Comparison of ENCODE assay signal across 1 cellular context in genomic region chr2:176088048-176088936, GRCh38.
A peak's percentile ranks its signal among the peaks of the same experiment; 100 is the strongest.
TF ChIP-seq lines count a peak whose summit lies in the region.

No MANE protein-coding gene starts in this region.

TF ChIP-seq in HepG2, 621 proteins besides CTCF, POLR2A, EP300 and RAD21 (continued from another document and continues in another):
- TF ChIP-seq ZNF280B (CRISPR knock-in tag; IDR thresholded peaks at IDR 0.05; ENCODE audit: borderline replicate concordance) (peak; percentile 81; the same call in 1 of the 2 replicates), CHD4 (IDR thresholded peaks at IDR 0.05; ENCODE audit: borderline replicate concordance, low read length) (no peak), ARID5B (CRISPR knock-in tag; IDR thresholded peaks at IDR 0.05) (peak; percentile 55; the same call in 1 of the 2 replicates), ZFP36 (IDR thresholded peaks at IDR 0.05; ENCODE audit: borderline replicate concordance, low read depth, low read length, partially characterized antibody) (peak; percentile 32), ZNF274 (CRISPR knock-in tag; IDR thresholded peaks at IDR 0.05) (peak; percentile 49; the same call in 1 of the 2 replicates), KDM5B (CRISPR knock-in tag; IDR thresholded peaks at IDR 0.05; ENCODE audit: borderline replicate concordance) (peak; percentile 80; the same call in 1 of the 2 replicates), ZBTB34 (CRISPR knock-in tag; IDR thresholded peaks at IDR 0.05) (no peak), ZFX (CRISPR knock-in tag; IDR thresholded peaks at IDR 0.05; ENCODE audit: low read depth) (peak; percentile 53; the same call in 1 of the 2 replicates), SP140L (CRISPR knock-in tag; IDR thresholded peaks at IDR 0.05; ENCODE audit: borderline replicate concordance) (no peak), HMGXB4 (CRISPR knock-in tag; IDR thresholded peaks at IDR 0.05; ENCODE audit: borderline replicate concordance in 1 of 2, low read depth in 1 of 2) (peak; percentile 38 to 88; a peak in 3 of 4 replicates), SALL1 (CRISPR knock-in tag; IDR thresholded peaks at IDR 0.05) (peak; percentile 81; the same call in 1 of the 2 replicates), RARA (CRISPR knock-in tag; IDR thresholded peaks at IDR 0.05) (no peak), CBX2 (IDR thresholded peaks at IDR 0.05; ENCODE audit: low read depth, low read length) (no peak), CBX2 (CRISPR knock-in tag; IDR thresholded peaks at IDR 0.05; ENCODE audit: low read depth) (peak; percentile 89; the same call in 1 of the 2 replicates), NR0B2 (CRISPR knock-in tag; IDR thresholded peaks at IDR 0.05) (no peak), TAF1 (CRISPR knock-in tag; IDR thresholded peaks at IDR 0.05) (0 out of 2 replicates have a peak, but pooled peaks have one; percentile 17), ZNF317 (CRISPR knock-in tag; IDR thresholded peaks at IDR 0.05) (0 out of 2 replicates have a peak, but pooled peaks have one; percentile 54), ZNF577 (CRISPR knock-in tag; IDR thresholded peaks at IDR 0.05; ENCODE audit: borderline replicate concordance, low read depth) (no peak), ZNF619 (CRISPR knock-in tag; IDR thresholded peaks at IDR 0.05) (0 out of 2 replicates have a peak, but pooled peaks have one; percentile 69), PTBP1 (IDR thresholded peaks at IDR 0.05; ENCODE audit: low read depth, low read length, poor library complexity, severe bottlenecking) (no peak), EED (CRISPR knock-in tag; IDR thresholded peaks at IDR 0.05) (peak; percentile 82; the same call in 1 of the 2 replicates), ZKSCAN1 (IDR thresholded peaks at IDR 0.05; ENCODE audit: low read length) (0 out of 2 replicates have a peak, but pooled peaks have one; percentile 37), ZNF331 (CRISPR knock-in tag; IDR thresholded peaks at IDR 0.05) (no peak; the same call in none of the 2 replicates), NR1H2 (CRISPR knock-in tag; IDR thresholded peaks at IDR 0.05; ENCODE audit: borderline replicate concordance, low read depth) (no peak), ZBTB42 (CRISPR knock-in tag; IDR thresholded peaks at IDR 0.05) (0 out of 2 replicates have a peak, but pooled peaks have one; percentile 50)
- TF ChIP-seq, protein P1, sequence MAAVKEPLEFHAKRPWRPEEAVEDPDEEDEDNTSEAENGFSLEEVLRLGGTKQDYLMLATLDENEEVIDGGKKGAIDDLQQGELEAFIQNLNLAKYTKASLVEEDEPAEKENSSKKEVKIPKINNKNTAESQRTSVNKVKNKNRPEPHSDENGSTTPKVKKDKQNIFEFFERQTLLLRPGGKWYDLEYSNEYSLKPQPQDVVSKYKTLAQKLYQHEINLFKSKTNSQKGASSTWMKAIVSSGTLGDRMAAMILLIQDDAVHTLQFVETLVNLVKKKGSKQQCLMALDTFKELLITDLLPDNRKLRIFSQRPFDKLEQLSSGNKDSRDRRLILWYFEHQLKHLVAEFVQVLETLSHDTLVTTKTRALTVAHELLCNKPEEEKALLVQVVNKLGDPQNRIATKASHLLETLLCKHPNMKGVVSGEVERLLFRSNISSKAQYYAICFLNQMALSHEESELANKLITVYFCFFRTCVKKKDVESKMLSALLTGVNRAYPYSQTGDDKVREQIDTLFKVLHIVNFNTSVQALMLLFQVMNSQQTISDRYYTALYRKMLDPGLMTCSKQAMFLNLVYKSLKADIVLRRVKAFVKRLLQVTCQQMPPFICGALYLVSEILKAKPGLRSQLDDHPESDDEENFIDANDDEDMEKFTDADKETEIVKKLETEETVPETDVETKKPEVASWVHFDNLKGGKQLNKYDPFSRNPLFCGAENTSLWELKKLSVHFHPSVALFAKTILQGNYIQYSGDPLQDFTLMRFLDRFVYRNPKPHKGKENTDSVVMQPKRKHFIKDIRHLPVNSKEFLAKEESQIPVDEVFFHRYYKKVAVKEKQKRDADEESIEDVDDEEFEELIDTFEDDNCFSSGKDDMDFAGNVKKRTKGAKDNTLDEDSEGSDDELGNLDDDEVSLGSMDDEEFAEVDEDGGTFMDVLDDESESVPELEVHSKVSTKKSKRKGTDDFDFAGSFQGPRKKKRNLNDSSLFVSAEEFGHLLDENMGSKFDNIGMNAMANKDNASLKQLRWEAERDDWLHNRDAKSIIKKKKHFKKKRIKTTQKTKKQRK (IDR thresholded peaks at IDR 0.05; ENCODE audit: low read length), result no peak
- TF ChIP-seq, protein P2, sequence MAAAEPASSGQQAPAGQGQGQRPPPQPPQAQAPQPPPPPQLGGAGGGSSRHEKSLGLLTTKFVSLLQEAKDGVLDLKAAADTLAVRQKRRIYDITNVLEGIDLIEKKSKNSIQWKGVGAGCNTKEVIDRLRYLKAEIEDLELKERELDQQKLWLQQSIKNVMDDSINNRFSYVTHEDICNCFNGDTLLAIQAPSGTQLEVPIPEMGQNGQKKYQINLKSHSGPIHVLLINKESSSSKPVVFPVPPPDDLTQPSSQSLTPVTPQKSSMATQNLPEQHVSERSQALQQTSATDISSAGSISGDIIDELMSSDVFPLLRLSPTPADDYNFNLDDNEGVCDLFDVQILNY (CRISPR knock-in tag; conservative IDR thresholded peaks at IDR 0.05), result no peak
- TF ChIP-seq, protein P3, sequence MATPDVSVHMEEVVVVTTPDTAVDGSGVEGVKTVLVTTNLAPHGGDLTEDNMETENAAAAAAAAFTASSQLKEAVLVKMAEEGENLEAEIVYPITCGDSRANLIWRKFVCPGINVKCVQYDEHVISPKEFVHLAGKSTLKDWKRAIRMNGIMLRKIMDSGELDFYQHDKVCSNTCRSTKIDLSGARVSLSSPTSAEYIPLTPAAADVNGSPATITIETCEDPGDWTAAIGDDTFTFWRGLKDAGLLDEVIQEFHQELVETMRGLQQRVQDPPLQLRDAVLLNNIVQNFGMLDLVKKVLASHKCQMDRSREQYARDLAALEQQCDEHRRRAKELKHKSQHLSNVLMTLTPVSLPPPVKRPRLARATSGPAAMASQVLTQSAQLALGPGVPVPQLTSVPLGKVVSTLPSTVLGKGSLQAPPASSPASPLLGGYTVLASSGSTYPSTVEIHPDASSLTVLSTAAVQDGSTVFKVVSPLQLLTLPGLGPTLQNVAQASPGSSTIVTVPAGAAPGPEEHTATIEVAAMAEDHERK (CRISPR knock-in tag; IDR thresholded peaks at IDR 0.05; ENCODE audit: low read depth), result no peak
- TF ChIP-seq, protein P4, sequence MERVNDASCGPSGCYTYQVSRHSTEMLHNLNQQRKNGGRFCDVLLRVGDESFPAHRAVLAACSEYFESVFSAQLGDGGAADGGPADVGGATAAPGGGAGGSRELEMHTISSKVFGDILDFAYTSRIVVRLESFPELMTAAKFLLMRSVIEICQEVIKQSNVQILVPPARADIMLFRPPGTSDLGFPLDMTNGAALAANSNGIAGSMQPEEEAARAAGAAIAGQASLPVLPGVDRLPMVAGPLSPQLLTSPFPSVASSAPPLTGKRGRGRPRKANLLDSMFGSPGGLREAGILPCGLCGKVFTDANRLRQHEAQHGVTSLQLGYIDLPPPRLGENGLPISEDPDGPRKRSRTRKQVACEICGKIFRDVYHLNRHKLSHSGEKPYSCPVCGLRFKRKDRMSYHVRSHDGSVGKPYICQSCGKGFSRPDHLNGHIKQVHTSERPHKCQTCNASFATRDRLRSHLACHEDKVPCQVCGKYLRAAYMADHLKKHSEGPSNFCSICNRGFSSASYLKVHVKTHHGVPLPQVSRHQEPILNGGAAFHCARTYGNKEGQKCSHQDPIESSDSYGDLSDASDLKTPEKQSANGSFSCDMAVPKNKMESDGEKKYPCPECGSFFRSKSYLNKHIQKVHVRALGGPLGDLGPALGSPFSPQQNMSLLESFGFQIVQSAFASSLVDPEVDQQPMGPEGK (CRISPR knock-in tag; IDR thresholded peaks at IDR 0.05), result peak; percentile 59; the same call in 1 of the 2 replicates
- TF ChIP-seq, protein P5, sequence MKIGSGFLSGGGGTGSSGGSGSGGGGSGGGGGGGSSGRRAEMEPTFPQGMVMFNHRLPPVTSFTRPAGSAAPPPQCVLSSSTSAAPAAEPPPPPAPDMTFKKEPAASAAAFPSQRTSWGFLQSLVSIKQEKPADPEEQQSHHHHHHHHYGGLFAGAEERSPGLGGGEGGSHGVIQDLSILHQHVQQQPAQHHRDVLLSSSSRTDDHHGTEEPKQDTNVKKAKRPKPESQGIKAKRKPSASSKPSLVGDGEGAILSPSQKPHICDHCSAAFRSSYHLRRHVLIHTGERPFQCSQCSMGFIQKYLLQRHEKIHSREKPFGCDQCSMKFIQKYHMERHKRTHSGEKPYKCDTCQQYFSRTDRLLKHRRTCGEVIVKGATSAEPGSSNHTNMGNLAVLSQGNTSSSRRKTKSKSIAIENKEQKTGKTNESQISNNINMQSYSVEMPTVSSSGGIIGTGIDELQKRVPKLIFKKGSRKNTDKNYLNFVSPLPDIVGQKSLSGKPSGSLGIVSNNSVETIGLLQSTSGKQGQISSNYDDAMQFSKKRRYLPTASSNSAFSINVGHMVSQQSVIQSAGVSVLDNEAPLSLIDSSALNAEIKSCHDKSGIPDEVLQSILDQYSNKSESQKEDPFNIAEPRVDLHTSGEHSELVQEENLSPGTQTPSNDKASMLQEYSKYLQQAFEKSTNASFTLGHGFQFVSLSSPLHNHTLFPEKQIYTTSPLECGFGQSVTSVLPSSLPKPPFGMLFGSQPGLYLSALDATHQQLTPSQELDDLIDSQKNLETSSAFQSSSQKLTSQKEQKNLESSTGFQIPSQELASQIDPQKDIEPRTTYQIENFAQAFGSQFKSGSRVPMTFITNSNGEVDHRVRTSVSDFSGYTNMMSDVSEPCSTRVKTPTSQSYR (CRISPR knock-in tag; IDR thresholded peaks at IDR 0.05; ENCODE audit: borderline replicate concordance), result no peak
- TF ChIP-seq, protein P6, sequence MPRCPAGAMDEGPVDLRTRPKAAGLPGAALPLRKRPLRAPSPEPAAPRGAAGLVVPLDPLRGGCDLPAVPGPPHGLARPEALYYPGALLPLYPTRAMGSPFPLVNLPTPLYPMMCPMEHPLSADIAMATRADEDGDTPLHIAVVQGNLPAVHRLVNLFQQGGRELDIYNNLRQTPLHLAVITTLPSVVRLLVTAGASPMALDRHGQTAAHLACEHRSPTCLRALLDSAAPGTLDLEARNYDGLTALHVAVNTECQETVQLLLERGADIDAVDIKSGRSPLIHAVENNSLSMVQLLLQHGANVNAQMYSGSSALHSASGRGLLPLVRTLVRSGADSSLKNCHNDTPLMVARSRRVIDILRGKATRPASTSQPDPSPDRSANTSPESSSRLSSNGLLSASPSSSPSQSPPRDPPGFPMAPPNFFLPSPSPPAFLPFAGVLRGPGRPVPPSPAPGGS (CRISPR knock-in tag; IDR thresholded peaks at IDR 0.05), result peak; percentile 87; the same call in 1 of the 2 replicates
